ENCODE assay signal across 15 cellular contexts in genomic region chr1:154861607-154862094, GRCh38. TPM values are rescaled to one million over a fixed set of nuclear protein-coding genes. Genes with fewer than 3 reads are reported as not detected.
DNase-seq lines count a peak whose midpoint lies in the region; ATAC-seq, FAIRE-seq and TF ChIP-seq lines count a peak whose summit lies in the region.
"Had no signal": no experiment of that assay in that cellular context is flagged by ENCODE, and none has a peak within 500 bp of the region (broad histone marks: within the 10 kb centered on the region; RNA-seq: fewer than 3 reads in every experiment).

No MANE protein-coding gene starts in this region.

- in situ Hi-C loops in gastrocnemius medialis (cut with MboI; ENCODE audit: low sequenced_read_pairs in 4 of 4) = no loop called here

- H3K36me3 ChIP-seq in fibroblast of lung (ENCODE audit: control insufficient read depth, insufficient read depth, low read length) = no peaks in the 10 kb centered on the region
- no peaks in the 10 kb centered on the region for H3K36me3 ChIP-seq in gastrocnemius medialis
- H3K36me3 ChIP-seq: thoracic aorta had no signal

- peak; percentile 47 for FAIRE-seq in GM12891 (lab: Jason Lieb, UNC)
- FAIRE-seq: endometrium had no signal

- ATAC-seq in gastrocnemius medialis = peak; percentile 41 to 48
- ATAC-seq in HG03432 (IDR thresholded peaks at IDR 0.05; ENCODE audit: unreplicated experiment) = no peak
- ATAC-seq in HG03571 (IDR thresholded peaks at IDR 0.05; ENCODE audit: unreplicated experiment) = no peak

- no peaks in the 10 kb centered on the region for H3K4me1 ChIP-seq in fibroblast of lung (ENCODE audit: control insufficient read depth, extremely low read depth, insufficient read depth, low read length)
- peaks cover 66 to 91% of the 10 kb centered on the region in 2 donors for H3K4me1 ChIP-seq in gastrocnemius medialis

- no peak overlapping the region for H3K4me2 ChIP-seq in fibroblast of lung (ENCODE audit: extremely low read depth, insufficient read depth, low read length)

- no peak overlapping the region for H3K4me3 ChIP-seq in fibroblast of lung (replicated peaks in 1 of 4; ENCODE audit: control extremely low read depth in 1 of 4, insufficient read depth in 1 of 4, low read depth in 3 of 4, low read length in 4 of 4)
- H3K4me3 ChIP-seq in gastrocnemius medialis = peak overlapping the region in 1 of 4 donors; percentile 7
- H3K4me3 ChIP-seq: thoracic aorta had no signal

- H3K9me3 ChIP-seq in fibroblast of lung (ENCODE audit: control insufficient read depth, insufficient read depth, low read depth, low read length) = no peaks in the 10 kb centered on the region
- no peaks in the 10 kb centered on the region for H3K9me3 ChIP-seq in gastrocnemius medialis
- H3K9me3 ChIP-seq: thoracic aorta had no signal

- no peak overlapping the region for H2AFZ ChIP-seq in fibroblast of lung (ENCODE audit: low read length)

- no peaks in the 10 kb centered on the region for H4K20me1 ChIP-seq in fibroblast of lung (ENCODE audit: control insufficient read depth, extremely low read depth, insufficient read depth, low read length)

- DNase-seq in GM12891 (ENCODE audit: insufficient read length, low spot score) (no peak), OCI-M1 (lab: John Stamatoyannopoulos, UW) (peak; percentile 31), fibroblast of lung (ENCODE audit: low read depth in 2 of 2) (peak; percentile 44 to 71), gastrocnemius medialis (peak; percentile 88 to 95), NOMO-1 treated with dmso at 0.1 percent for 144 hours (lab: John Stamatoyannopoulos, UW; ENCODE audit: unreplicated experiment) (no peak), SKM-1 treated with dmso at 0.1 percent for 144 hours (lab: John Stamatoyannopoulos, UW; ENCODE audit: unreplicated experiment) (no peak)
- DNase-seq: C1 segment of cervical spinal cord, cerebellar nuclear complex, islet precursor cell, midbrain, NCI-H1105 treated with DMSO at 0.1 percent for 48 hours had no signal

- H3K79me2 ChIP-seq in fibroblast of lung (ENCODE audit: control insufficient read depth, insufficient read depth, low read length) = no peaks in the 10 kb centered on the region

- TF ChIP-seq CTCF in fibroblast of lung (conservative IDR thresholded peaks at IDR 0.05 in 1 of 2, IDR thresholded peaks at IDR 0.05 in 1 of 2; ENCODE audit: low read depth in 1 of 2, low read length in 2 of 2) (no peak), gastrocnemius medialis (IDR thresholded peaks at IDR 0.05 in 4 of 5, conservative IDR thresholded peaks at IDR 0.05 in 1 of 5) (no peak)

- H3K9ac ChIP-seq in fibroblast of lung (ENCODE audit: insufficient read depth, low read length) = no peak overlapping the region

- TF ChIP-seq POLR2A in GM12891 (IDR thresholded peaks at IDR 0.05; ENCODE audit: low read depth, low read length) (no peak), gastrocnemius medialis (IDR thresholded peaks at IDR 0.05) (peak; percentile 58 to 78)

- no peak overlapping the region for H3K27ac ChIP-seq in fibroblast of lung (ENCODE audit: insufficient read depth, low read length)
- peak overlapping the region; percentile 91 to 99 (median 96) for H3K27ac ChIP-seq in gastrocnemius medialis
- H3K27ac ChIP-seq: thoracic aorta had no signal

- H3K27me3 ChIP-seq in fibroblast of lung (ENCODE audit: control insufficient read depth, insufficient read depth, low read length) = peaks cover 19% of the 10 kb centered on the region
- H3K27me3 ChIP-seq in gastrocnemius medialis = no peaks in the 10 kb centered on the region

- intact Hi-C loops in gastrocnemius medialis (cut with DNase I; ENCODE audit: low total_unique reads) = loop anchor here (1.0 to 5.0 kb wide), 5 partner anchors 23 to 454 kb away; partner anchors contain the start of genes IL6R and ZBTB7B

TF ChIP-seq in GM12891, 5 proteins besides CTCF, POLR2A, EP300 and RAD21:
- no peak for TF ChIP-seq PAX5 (IDR thresholded peaks at IDR 0.05; ENCODE audit: insufficient read depth, low read length, severe bottlenecking)
- no peak for TF ChIP-seq POU2F2 (IDR thresholded peaks at IDR 0.05; ENCODE audit: low read depth, low read length)
- no peak for TF ChIP-seq POLR2AphosphoS5 (IDR thresholded peaks at IDR 0.05; ENCODE audit: low read depth, low read length)
- TF ChIP-seq TAF1 (IDR thresholded peaks at IDR 0.05; ENCODE audit: low read depth, low read length) = no peak
- TF ChIP-seq SPI1 (IDR thresholded peaks at IDR 0.05; ENCODE audit: low read depth, low read length) = no peak

RNA-seq across cellular contexts. Expression of gene KCNN3, which starts 8.4 kb away (rescaled TPM):
- polyA plus RNA-seq in GM12891 (2012; ENCODE audit: low read depth, missing spikeins) = 8.7 TPM
- total RNA-seq in fibroblast of lung = not detected in 2 replicates
- polyA plus RNA-seq in fibroblast of lung = not detected in 2 replicates
- polyA plus RNA-seq in fibroblast of lung (2012) = not detected in 2 replicates
- polyA minus RNA-seq in fibroblast of lung (ENCODE audit: low replicate concordance) = not detected in 2 replicates
- total RNA-seq in gastrocnemius medialis = 10 to 100 TPM in 3 of 4 donors, 1 to 10 TPM in 1; 5.0 to 30.0 (median 20.8) TPM

Comparison
In these comparisons a context has a peak if more than half of its experiments do, and no peak if none do; other contexts are left out.
1. DNase-seq: peak in OCI-M1 (single experiment), fibroblast of lung (2 of 2) and gastrocnemius medialis (2 of 2); none in GM12891 (single experiment), NOMO-1 treated with dmso at 0.1 percent for 144 hours (single experiment) and SKM-1 treated with dmso at 0.1 percent for 144 hours (single experiment).
2. ATAC-seq: peak in gastrocnemius medialis (2 of 2); none in HG03432 (single experiment) and HG03571 (single experiment).